In the genomic region with DNA sequence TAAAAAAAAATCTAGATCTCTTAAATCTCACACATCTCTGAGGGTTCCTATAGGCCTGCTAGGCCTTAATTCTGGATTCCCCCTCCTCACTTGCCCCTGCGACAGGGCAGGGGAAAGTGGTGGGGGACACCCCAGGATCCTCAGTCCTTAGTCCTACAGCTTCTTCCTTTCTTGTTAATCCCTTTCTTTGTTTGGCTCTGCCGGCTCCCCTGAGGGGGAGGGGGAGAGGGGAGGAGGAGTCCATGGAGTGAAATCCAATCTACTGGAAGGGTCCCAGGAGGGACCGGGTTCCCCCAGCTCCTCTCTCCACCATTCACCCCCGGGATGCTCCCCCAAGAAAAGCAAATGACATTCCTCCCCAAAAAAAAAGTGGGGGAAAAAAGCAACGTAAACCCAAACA, we compare ENCODE assay signal across 1 cellular context.
TF ChIP-seq lines count a peak whose summit lies in the region.

No MANE protein-coding gene starts in this region.

TF ChIP-seq in K562, 482 proteins besides CTCF, POLR2A, EP300 and RAD21:
- TF ChIP-seq, protein P1, sequence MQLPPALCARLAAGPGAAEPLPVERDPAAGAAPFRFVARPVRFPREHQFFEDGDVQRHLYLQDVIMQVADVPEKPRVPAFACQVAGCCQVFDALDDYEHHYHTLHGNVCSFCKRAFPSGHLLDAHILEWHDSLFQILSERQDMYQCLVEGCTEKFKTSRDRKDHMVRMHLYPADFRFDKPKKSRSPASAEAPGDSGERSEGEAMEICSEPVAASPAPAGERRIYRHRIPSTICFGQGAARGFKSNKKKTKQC (CRISPR knock-in tag; IDR thresholded peaks at IDR 0.05): no peak
- TF ChIP-seq, protein P2, sequence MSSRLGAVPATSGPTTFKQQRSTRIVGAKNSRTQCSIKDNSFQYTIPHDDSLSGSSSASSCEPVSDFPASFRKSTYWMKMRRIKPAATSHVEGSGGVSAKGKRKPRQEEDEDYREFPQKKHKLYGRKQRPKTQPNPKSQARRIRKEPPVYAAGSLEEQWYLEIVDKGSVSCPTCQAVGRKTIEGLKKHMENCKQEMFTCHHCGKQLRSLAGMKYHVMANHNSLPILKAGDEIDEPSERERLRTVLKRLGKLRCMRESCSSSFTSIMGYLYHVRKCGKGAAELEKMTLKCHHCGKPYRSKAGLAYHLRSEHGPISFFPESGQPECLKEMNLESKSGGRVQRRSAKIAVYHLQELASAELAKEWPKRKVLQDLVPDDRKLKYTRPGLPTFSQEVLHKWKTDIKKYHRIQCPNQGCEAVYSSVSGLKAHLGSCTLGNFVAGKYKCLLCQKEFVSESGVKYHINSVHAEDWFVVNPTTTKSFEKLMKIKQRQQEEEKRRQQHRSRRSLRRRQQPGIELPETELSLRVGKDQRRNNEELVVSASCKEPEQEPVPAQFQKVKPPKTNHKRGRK (tag; IDR thresholded peaks at IDR 0.05): peak; percentile 26; the same call in 1 of the 2 replicates
- TF ChIP-seq TAF1 (IDR thresholded peaks at IDR 0.05; ENCODE audit: control insufficient read depth, extremely low read depth, insufficient read depth, low read length, severe bottlenecking) (no peak), MBD2 (IDR thresholded peaks at IDR 0.05; ENCODE audit: borderline replicate concordance, low read depth) (no peak)
- TF ChIP-seq, protein P3, sequence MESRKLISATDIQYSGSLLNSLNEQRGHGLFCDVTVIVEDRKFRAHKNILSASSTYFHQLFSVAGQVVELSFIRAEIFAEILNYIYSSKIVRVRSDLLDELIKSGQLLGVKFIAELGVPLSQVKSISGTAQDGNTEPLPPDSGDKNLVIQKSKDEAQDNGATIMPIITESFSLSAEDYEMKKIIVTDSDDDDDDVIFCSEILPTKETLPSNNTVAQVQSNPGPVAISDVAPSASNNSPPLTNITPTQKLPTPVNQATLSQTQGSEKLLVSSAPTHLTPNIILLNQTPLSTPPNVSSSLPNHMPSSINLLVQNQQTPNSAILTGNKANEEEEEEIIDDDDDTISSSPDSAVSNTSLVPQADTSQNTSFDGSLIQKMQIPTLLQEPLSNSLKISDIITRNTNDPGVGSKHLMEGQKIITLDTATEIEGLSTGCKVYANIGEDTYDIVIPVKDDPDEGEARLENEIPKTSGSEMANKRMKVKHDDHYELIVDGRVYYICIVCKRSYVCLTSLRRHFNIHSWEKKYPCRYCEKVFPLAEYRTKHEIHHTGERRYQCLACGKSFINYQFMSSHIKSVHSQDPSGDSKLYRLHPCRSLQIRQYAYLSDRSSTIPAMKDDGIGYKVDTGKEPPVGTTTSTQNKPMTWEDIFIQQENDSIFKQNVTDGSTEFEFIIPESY (CRISPR knock-in tag; IDR thresholded peaks at IDR 0.05): no peak
TF ChIP-seq in K562: peak in this region for 1.
